10 cellular contexts compared by ENCODE assay signal in genomic region chr3:72401005-72401404, GRCh38.
"Had no signal": no experiment of that assay in that cellular context is flagged by ENCODE, and none has a peak within 500 bp of the region (broad histone marks: within the 10 kb centered on the region; RNA-seq: fewer than 3 reads in every experiment).

No MANE protein-coding gene starts in this region.

- H3K27me3 ChIP-seq: esophagus muscularis mucosa, thyroid gland had no signal

- H3K27ac ChIP-seq: esophagus muscularis mucosa, thyroid gland had no signal

- H3K9me3 Mint-ChIP-seq: activated CD4-positive, alpha-beta memory T cell treated with anti-CD3 and anti-CD28 coated beads for 36 hours; activated naive CD4-positive, alpha-beta T cell treated with anti-CD3 and anti-CD28 coated beads, Interleukin-2, amount 50 U/mL, for 24 hours; naive thymus-derived CD4-positive, alpha-beta T cell had no signal

- H3K9me3 ChIP-seq: esophagus muscularis mucosa, thyroid gland had no signal

- H3K27me3 Mint-ChIP-seq: activated CD4-positive, alpha-beta memory T cell treated with anti-CD3 and anti-CD28 coated beads for 36 hours; activated naive CD4-positive, alpha-beta T cell treated with anti-CD3 and anti-CD28 coated beads, Interleukin-2, amount 50 U/mL, for 24 hours; naive thymus-derived CD4-positive, alpha-beta T cell had no signal

- H3K27ac Mint-ChIP-seq: activated CD4-positive, alpha-beta memory T cell treated with anti-CD3 and anti-CD28 coated beads for 36 hours; activated naive CD4-positive, alpha-beta T cell treated with anti-CD3 and anti-CD28 coated beads, Interleukin-2, amount 50 U/mL, for 24 hours had no signal

- H3K4me2 ChIP-seq: smooth muscle cell had no signal

- DNase-seq: activated CD4-positive, alpha-beta memory T cell treated with anti-CD3 and anti-CD28 coated beads for 36 hours; activated effector memory CD4-positive, alpha-beta T cell treated with Interleukin-2 at 50 U/mL for 16 hours; foreskin melanocyte; head of caudate nucleus; naive thymus-derived CD4-positive, alpha-beta T cell; right cardiac atrium; thyroid gland had no signal

- H3K4me3 Mint-ChIP-seq: activated CD4-positive, alpha-beta memory T cell treated with anti-CD3 and anti-CD28 coated beads for 36 hours; activated naive CD4-positive, alpha-beta T cell treated with anti-CD3 and anti-CD28 coated beads, Interleukin-2, amount 50 U/mL, for 24 hours had no signal

- H3K36me3 ChIP-seq: esophagus muscularis mucosa, thyroid gland had no signal

- H3K4me3 ChIP-seq: esophagus muscularis mucosa, smooth muscle cell, thyroid gland had no signal
